ENCODE assay signal across 35 cellular contexts in the genomic region with DNA sequence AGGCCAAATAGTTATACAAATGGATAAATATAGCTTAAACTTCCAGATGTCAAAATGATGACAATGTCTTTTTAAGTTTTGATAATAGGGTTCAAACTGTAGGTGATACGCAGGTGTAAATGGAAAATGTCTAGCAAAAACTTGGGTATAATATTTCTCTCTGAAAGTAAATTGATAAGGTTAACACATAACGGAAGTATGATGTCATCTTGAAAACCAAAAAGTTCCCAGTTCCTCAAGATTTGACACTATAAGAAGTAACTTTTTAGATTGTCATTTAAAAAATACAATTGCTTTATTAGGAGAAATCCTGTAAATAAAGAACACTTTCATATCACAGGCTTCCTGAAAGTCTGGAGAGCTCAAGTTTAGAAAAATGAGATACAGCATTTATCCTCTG.
"Had no signal": no experiment of that assay in that cellular context is flagged by ENCODE, and none has a peak within 500 bp of the region (broad histone marks: within the 10 kb centered on the region; RNA-seq: fewer than 3 reads in every experiment).

No MANE protein-coding gene starts in this region.

- H3K27me3 ChIP-seq: adrenal gland, body of pancreas, brain microvascular endothelial cell, breast epithelium had no signal

- DNase-seq: activated B cell treated with CpG ODN at 0.5 μM for 24 hours; activated CD4-positive, alpha-beta memory T cell treated with anti-CD3 and anti-CD28 coated beads for 36 hours; activated CD4-positive, alpha-beta T cell treated with anti-CD3 and anti-CD28 coated beads for 4 hours; activated CD4-positive, alpha-beta T cell treated with anti-CD3 and anti-CD28 coated beads, Interleukin-2, amount 10 ng/mL, durations not matched to agents 24 days and 14 days; activated CD4-positive, alpha-beta T cell treated with anti-CD3 and anti-CD28 coated beads, Interleukin-2, amount 50 U/mL, for 1 hour; activated CD4-positive, alpha-beta T cell treated with anti-CD3 and anti-CD28 coated beads, Interleukin-2, amount 50 U/mL, for 4 hours; activated CD4-positive, CD25-positive, alpha-beta regulatory T cell treated with anti-CD3 and anti-CD28 coated beads, Interleukin-2, amount 50 U/mL, for 72 hours; activated CD8-positive, alpha-beta memory T cell treated with anti-CD3 and anti-CD28 coated beads, Interleukin-2, amount 50 U/mL, for 4 hours; activated CD8-positive, alpha-beta T cell treated with anti-CD3 and anti-CD28 coated beads for 36 hours; activated effector memory CD4-positive, alpha-beta T cell treated with anti-CD3 and anti-CD28 coated beads, Interleukin-2, amount 50 U/mL, for 16 hours; activated gamma-delta T cell treated with Interleukin-2 at 50 U/mL for 16 hours; activated naive CD4-positive, alpha-beta T cell; activated naive CD4-positive, alpha-beta T cell treated with anti-CD3 and anti-CD28 coated beads, Interleukin-2, amount 50 U/mL, for 16 hours; activated naive CD8-positive, alpha-beta T cell treated with anti-CD3 and anti-CD28 coated beads for 36 hours; activated T-cell treated with anti-CD3 and anti-CD28 coated beads for 4 hours; activated T-cell treated with anti-CD3 and anti-CD28 coated beads, Interleukin-2, amount 50 U/mL, for 1 hour; activated T-cell treated with anti-CD3 and anti-CD28 coated beads, Interleukin-2, amount 50 U/mL, for 4 hours; activated T-cell treated with anti-CD3 and anti-CD28 coated beads, Interleukin-2, amount 50 U/mL, for 72 hours; adrenal gland; amniotic stem cell; aorta; body of pancreas; brain microvascular endothelial cell; central memory CD4-positive, alpha-beta T cell; T-helper 2 cell; T-helper 9 cell had no signal

- H3K36me3 Mint-ChIP-seq: activated CD4-positive, alpha-beta memory T cell treated with anti-CD3 and anti-CD28 coated beads for 36 hours; activated naive CD4-positive, alpha-beta T cell treated with anti-CD3 and anti-CD28 coated beads, Interleukin-2, amount 50 U/mL, for 72 hours; activated naive CD8-positive, alpha-beta T cell treated with anti-CD3 and anti-CD28 coated beads for 36 hours had no signal

- H3K4me1 ChIP-seq: adrenal gland, body of pancreas, breast epithelium had no signal

- H3K27ac Mint-ChIP-seq: activated B cell treated with CpG ODN at 0.5 μM for 24 hours; activated CD4-positive, alpha-beta memory T cell treated with anti-CD3 and anti-CD28 coated beads for 36 hours; activated CD4-positive, alpha-beta T cell treated with anti-CD3 and anti-CD28 coated beads, Interleukin-2, amount 10 ng/mL, durations not matched to agents 24 days and 14 days; activated CD8-positive, alpha-beta T cell treated with anti-CD3 and anti-CD28 coated beads for 36 hours; activated naive CD4-positive, alpha-beta T cell treated with anti-CD3 and anti-CD28 coated beads, Interleukin-2, amount 50 U/mL, for 72 hours; activated naive CD8-positive, alpha-beta T cell treated with anti-CD3 and anti-CD28 coated beads for 36 hours; activated T-cell treated with anti-CD3 and anti-CD28 coated beads, Interleukin-2, amount 50 U/mL, for 72 hours; activated T-helper 1 cell treated with anti-CD3 and anti-CD28 coated beads, Interleukin-12 subunit alpha, Interleukin-12 subunit beta, Interleukin-2, Interleukin-4 antibody, amounts not matched to agents 30 ng/mL and 10 ng/mL and 1 ng/mL, durations not matched to agents 14 hours and 24 hours and 36 hours; activated T-helper 17 cell treated with anti-CD3 and anti-CD28 coated beads, Interleukin-2, amount 50 U/mL, for 72 hours; T-helper 2 cell treated with Interferon-gamma antibody and Interleukin-4, amounts not matched to agents 5 μg/mL and 100 μg/mL, for 36 hours had no signal

- H3K9me3 ChIP-seq: adrenal gland, body of pancreas, breast epithelium had no signal

- H3K27ac ChIP-seq: adrenal gland, body of pancreas, brain microvascular endothelial cell, breast epithelium, VCaP had no signal

- H3K27me3 Mint-ChIP-seq: activated B cell treated with CpG ODN at 0.5 μM for 24 hours; activated CD4-positive, alpha-beta memory T cell treated with anti-CD3 and anti-CD28 coated beads for 36 hours; activated CD4-positive, alpha-beta T cell treated with anti-CD3 and anti-CD28 coated beads, Interleukin-2, amount 10 ng/mL, durations not matched to agents 24 days and 14 days; activated CD8-positive, alpha-beta T cell treated with anti-CD3 and anti-CD28 coated beads for 36 hours; activated naive CD8-positive, alpha-beta T cell treated with anti-CD3 and anti-CD28 coated beads for 36 hours; activated T-helper 17 cell treated with anti-CD3 and anti-CD28 coated beads, Interleukin-2, amount 50 U/mL, for 72 hours had no signal

- H3K4me3 ChIP-seq: adrenal gland, body of pancreas, breast epithelium had no signal

- H3K4me1 Mint-ChIP-seq: activated B cell treated with CpG ODN at 0.5 μM for 24 hours; activated CD4-positive, alpha-beta T cell treated with anti-CD3 and anti-CD28 coated beads, Interleukin-2, amount 10 ng/mL, durations not matched to agents 24 days and 14 days; activated naive CD8-positive, alpha-beta T cell treated with anti-CD3 and anti-CD28 coated beads for 36 hours; activated T-helper 17 cell treated with anti-CD3 and anti-CD28 coated beads, Interleukin-2, amount 50 U/mL, for 72 hours had no signal

- ATAC-seq: activated CD8-positive, alpha-beta T cell treated with anti-CD3 and anti-CD28 coated beads for 36 hours; activated naive CD4-positive, alpha-beta T cell treated with anti-CD3 and anti-CD28 coated beads, Interleukin-2, amount 50 U/mL, for 72 hours; activated T-cell treated with anti-CD3 and anti-CD28 coated beads, Interleukin-2, amount 50 U/mL, for 4 hours; activated T-cell treated with anti-CD3 and anti-CD28 coated beads, Interleukin-2, amount 50 U/mL, for 72 hours; activated T-helper 17 cell treated with anti-CD3 and anti-CD28 coated beads, Interleukin-2, amount 50 U/mL, for 72 hours; body of pancreas had no signal

- H3K4me3 Mint-ChIP-seq: activated B cell treated with CpG ODN at 0.5 μM for 24 hours; activated CD4-positive, alpha-beta memory T cell treated with anti-CD3 and anti-CD28 coated beads for 36 hours; activated CD4-positive, alpha-beta T cell treated with anti-CD3 and anti-CD28 coated beads, Interleukin-2, amount 10 ng/mL, durations not matched to agents 24 days and 14 days; activated CD8-positive, alpha-beta T cell treated with anti-CD3 and anti-CD28 coated beads for 36 hours; activated naive CD8-positive, alpha-beta T cell treated with anti-CD3 and anti-CD28 coated beads for 36 hours; activated T-cell treated with anti-CD3 and anti-CD28 coated beads, Interleukin-2, amount 50 U/mL, for 4 hours; activated T-cell treated with anti-CD3 and anti-CD28 coated beads, Interleukin-2, amount 50 U/mL, for 72 hours; activated T-helper 1 cell treated with anti-CD3 and anti-CD28 coated beads, Interleukin-12 subunit alpha, Interleukin-12 subunit beta, Interleukin-2, Interleukin-4 antibody, amounts not matched to agents 30 ng/mL and 10 ng/mL and 1 ng/mL, durations not matched to agents 14 hours and 24 hours and 36 hours; activated T-helper 17 cell treated with anti-CD3 and anti-CD28 coated beads, Interleukin-2, amount 50 U/mL, for 72 hours; T-helper 2 cell treated with Interferon-gamma antibody and Interleukin-4, amounts not matched to agents 5 μg/mL and 100 μg/mL, for 36 hours had no signal

- FAIRE-seq: astrocyte, colon, TTC549 had no signal

- H3K9me3 Mint-ChIP-seq: activated CD4-positive, alpha-beta T cell treated with anti-CD3 and anti-CD28 coated beads, Interleukin-2, amount 10 ng/mL, durations not matched to agents 24 days and 14 days; activated CD8-positive, alpha-beta T cell treated with anti-CD3 and anti-CD28 coated beads for 36 hours; activated naive CD8-positive, alpha-beta T cell treated with anti-CD3 and anti-CD28 coated beads for 36 hours; activated T-helper 1 cell treated with anti-CD3 and anti-CD28 coated beads, Interleukin-12 subunit alpha, Interleukin-12 subunit beta, Interleukin-2, Interleukin-4 antibody, amounts not matched to agents 30 ng/mL and 10 ng/mL and 1 ng/mL, durations not matched to agents 14 hours and 24 hours and 36 hours; activated T-helper 17 cell treated with anti-CD3 and anti-CD28 coated beads, Interleukin-2, amount 50 U/mL, for 72 hours had no signal

- H3K36me3 ChIP-seq: adrenal gland, brain microvascular endothelial cell, breast epithelium had no signal
